ENCODE assay signal across 15 cellular contexts in the genomic region with DNA sequence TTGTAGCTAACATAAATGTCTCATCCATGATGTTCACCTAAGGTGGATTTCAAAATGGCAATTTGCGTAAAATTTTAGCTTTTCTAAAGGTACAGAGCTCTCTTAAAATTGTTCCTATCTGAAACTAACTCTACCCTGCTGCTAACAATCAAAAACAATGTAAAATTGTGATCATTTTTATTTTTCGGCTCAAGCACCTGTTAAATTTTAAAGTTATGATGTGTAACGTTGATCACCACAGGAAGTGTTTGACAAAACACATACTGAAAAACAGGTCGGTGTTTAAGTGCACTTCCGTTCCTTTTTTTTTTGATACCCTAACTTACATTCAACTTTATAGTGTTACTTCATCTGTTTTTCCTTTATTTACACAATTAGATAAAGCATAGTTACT. TPM values are rescaled to one million over a fixed set of nuclear protein-coding genes. Genes with fewer than 3 reads are reported as not detected.
DNase-seq lines count a peak whose midpoint lies in the region; ATAC-seq and TF ChIP-seq lines count a peak whose summit lies in the region.
"Had no signal": no experiment of that assay in that cellular context is flagged by ENCODE, and none has a peak within 500 bp of the region (broad histone marks: within the 10 kb centered on the region; RNA-seq: fewer than 3 reads in every experiment).

No MANE protein-coding gene starts in this region.

- ATAC-seq in CD4-positive, CD25-positive, alpha-beta regulatory T cell (ENCODE audit: low read depth in 2 of 2), result peak; percentile 65 to 71
- ATAC-seq in GM18861 (IDR thresholded peaks at IDR 0.05; ENCODE audit: unreplicated experiment) (peak; percentile 39), RWPE2 (ENCODE audit: low read depth) (no peak), HG03378 (IDR thresholded peaks at IDR 0.05; ENCODE audit: unreplicated experiment) (no peak), gastroesophageal sphincter (no peak)

- H3K4me1 ChIP-seq in CD4-positive, CD25-positive, alpha-beta regulatory T cell (ENCODE audit: control insufficient read depth, insufficient read depth, low read length, poor library complexity, severe bottlenecking), result peaks cover 82% of the 10 kb centered on the region
- H3K4me1 ChIP-seq in RWPE2 (ENCODE audit: insufficient read depth, poor library complexity, severe bottlenecking) (peaks cover 32% of the 10 kb centered on the region), gastroesophageal sphincter (peaks cover 0 to 3% (median under 1%) of the 10 kb centered on the region in 3 donors)
- H3K4me1 ChIP-seq in effector memory CD4-positive, alpha-beta T cell (ENCODE audit: control insufficient read depth, insufficient read depth, low read length, poor library complexity, severe bottlenecking), result peaks cover 49% of the 10 kb centered on the region

- H3K4me3 ChIP-seq in CD4-positive, CD25-positive, alpha-beta regulatory T cell (ENCODE audit: low read depth, low read length), result peak overlapping the region; percentile 79
- H3K4me3 ChIP-seq in RWPE2 (ENCODE audit: severe bottlenecking) (no peak overlapping the region), gastroesophageal sphincter (no peak overlapping the region)
- H3K4me3 ChIP-seq in effector memory CD4-positive, alpha-beta T cell (ENCODE audit: insufficient read depth, low read depth, low read length, poor library complexity, severe bottlenecking), result peak overlapping the region; percentile 28
- H3K4me3 ChIP-seq: suprapubic skin had no signal

- no peaks in the 10 kb centered on the region for H3K36me3 Mint-ChIP-seq in CD4-positive, CD25-positive, alpha-beta regulatory T cell
- H3K36me3 Mint-ChIP-seq in type B pancreatic cell, result no peaks in the 10 kb centered on the region

- no peak for TF ChIP-seq POLR2A in gastroesophageal sphincter (IDR thresholded peaks at IDR 0.05)

- no peaks in the 10 kb centered on the region for H3K9me3 Mint-ChIP-seq in CD4-positive, CD25-positive, alpha-beta regulatory T cell
- no peaks in the 10 kb centered on the region for H3K9me3 Mint-ChIP-seq in type B pancreatic cell

- H3K27me3 ChIP-seq in CD4-positive, CD25-positive, alpha-beta regulatory T cell (ENCODE audit: control insufficient read depth, insufficient read depth, low read length), result no peaks in the 10 kb centered on the region
- H3K27me3 ChIP-seq in RWPE2 (ENCODE audit: insufficient read depth, poor library complexity, severe bottlenecking), result no peaks in the 10 kb centered on the region
- no peaks in the 10 kb centered on the region for H3K27me3 ChIP-seq in effector memory CD4-positive, alpha-beta T cell (replicated peaks; ENCODE audit: control insufficient read depth, insufficient read depth, low read length, poor library complexity, severe bottlenecking)
- H3K27me3 ChIP-seq in gastroesophageal sphincter, result no peaks in the 10 kb centered on the region

- peak in 2 of 3 donors; percentile 80 to 85 for DNase-seq in CD4-positive, CD25-positive, alpha-beta regulatory T cell
- DNase-seq in RWPE2 (ENCODE audit: low spot score), result no peak
- no peak for DNase-seq in effector memory CD4-positive, alpha-beta T cell
- DNase-seq in type B pancreatic cell (ENCODE audit: extremely low spot score, unreplicated experiment), result no peak
- DNase-seq in RKO (ENCODE audit: low spot score), result no peak
- DNase-seq: activated CD8-positive, alpha-beta memory T cell treated with anti-CD3 and anti-CD28 coated beads, Interleukin-2, amount 50 U/mL, for 4 hours; AML-193; dermis blood vessel endothelial cell; DMS79 treated with DMSO at 0.1 percent for 48 hours; MM.1S; stimulated activated CD4-positive, alpha-beta T cell treated with anti-CD3 and anti-CD28 coated beads, Interleukin-12 subunit alpha, Interleukin-12 subunit beta, amount 100 ng/mL, for 4 hours had no signal

- 76 to 77% methylated on average over 5 of the region's 5 CpGs for WGBS in gastroesophageal sphincter (ENCODE audit: low coverage in 1 of 2), 2 donors

- H3K9me3 ChIP-seq in CD4-positive, CD25-positive, alpha-beta regulatory T cell (ENCODE audit: control insufficient read depth in 2 of 2, low read length in 2 of 2), result no peaks in the 10 kb centered on the region
- no peaks in the 10 kb centered on the region for H3K9me3 ChIP-seq in RWPE2 (ENCODE audit: severe bottlenecking)
- no peaks in the 10 kb centered on the region for H3K9me3 ChIP-seq in effector memory CD4-positive, alpha-beta T cell (ENCODE audit: control insufficient read depth, low read length)
- H3K9me3 ChIP-seq in gastroesophageal sphincter, result no peaks in the 10 kb centered on the region
- H3K9me3 ChIP-seq: suprapubic skin had no signal

- H3K27ac ChIP-seq in CD4-positive, CD25-positive, alpha-beta regulatory T cell (ENCODE audit: insufficient read depth, low read length, poor library complexity, severe bottlenecking), result peak overlapping the region; percentile 93
- H3K27ac ChIP-seq in RWPE2 (ENCODE audit: poor library complexity, severe bottlenecking) (peak overlapping the region; percentile 95), gastroesophageal sphincter (no peak overlapping the region)
- H3K27ac ChIP-seq in effector memory CD4-positive, alpha-beta T cell (ENCODE audit: insufficient read depth, low read length, poor library complexity, severe bottlenecking), result peak overlapping the region; percentile 83
- H3K27ac ChIP-seq: suprapubic skin had no signal

- TF ChIP-seq CTCF in RWPE2 (IDR thresholded peaks at IDR 0.05; ENCODE audit: poor library complexity, severe bottlenecking), result no peak
- no peak for TF ChIP-seq CTCF in type B pancreatic cell (conservative IDR thresholded peaks at IDR 0.05)
- TF ChIP-seq CTCF in gastroesophageal sphincter (IDR thresholded peaks at IDR 0.05), result no peak

- no peaks in the 10 kb centered on the region for H3K27me3 Mint-ChIP-seq in CD4-positive, CD25-positive, alpha-beta regulatory T cell
- H3K27me3 Mint-ChIP-seq in type B pancreatic cell, result peaks cover 8% of the 10 kb centered on the region

- no peaks in the 10 kb centered on the region for H3K36me3 ChIP-seq in CD4-positive, CD25-positive, alpha-beta regulatory T cell (ENCODE audit: control insufficient read depth, insufficient read depth, low read length)
- H3K36me3 ChIP-seq in RWPE2 (ENCODE audit: low read depth), result no peaks in the 10 kb centered on the region
- no peaks in the 10 kb centered on the region for H3K36me3 ChIP-seq in effector memory CD4-positive, alpha-beta T cell (ENCODE audit: control insufficient read depth, insufficient read depth, low read length)
- no peaks in the 10 kb centered on the region for H3K36me3 ChIP-seq in gastroesophageal sphincter
- H3K36me3 ChIP-seq: suprapubic skin had no signal

- peak overlapping the region; percentile 83 to 90 (median 87) for H3K4me3 Mint-ChIP-seq in CD4-positive, CD25-positive, alpha-beta regulatory T cell
- H3K4me3 Mint-ChIP-seq in type B pancreatic cell, result no peak overlapping the region

- no peak for TF ChIP-seq EP300 in gastroesophageal sphincter (IDR thresholded peaks at IDR 0.05)

- peaks cover 26 to 96% (median 67%) of the 10 kb centered on the region in 4 donors for H3K4me1 Mint-ChIP-seq in CD4-positive, CD25-positive, alpha-beta regulatory T cell
- peaks cover 19% of the 10 kb centered on the region for H3K4me1 Mint-ChIP-seq in type B pancreatic cell (ENCODE audit: unreplicated experiment)

- peak overlapping the region; percentile 92 to 100 (median 98) for H3K27ac Mint-ChIP-seq in CD4-positive, CD25-positive, alpha-beta regulatory T cell
- H3K27ac Mint-ChIP-seq in type B pancreatic cell, result no peak overlapping the region

RNA-seq across cellular contexts. Expression of gene NCK2, which starts 6.1 kb away (rescaled TPM):
- total RNA-seq in CD4-positive, CD25-positive, alpha-beta regulatory T cell, result 167 TPM
- polyA plus RNA-seq in CD4-positive, CD25-positive, alpha-beta regulatory T cell, result 10 to 100 TPM; 44.8 to 62.3 (median 58.6) TPM
- total RNA-seq in type B pancreatic cell (ENCODE audit: low replicate concordance) (86.4 and 103 TPM in 2 replicates), gastroesophageal sphincter (100 to 1,000 TPM in 1 of 4 donors, 10 to 100 TPM in 3; 63.0 to 131 (median 89.5) TPM)

Comparison
In these comparisons a context has a peak if more than half of its experiments do, and no peak if none do; other contexts are left out.
1. ATAC-seq: peak in CD4-positive, CD25-positive, alpha-beta regulatory T cell (2 of 2) and GM18861 (single experiment); none in RWPE2 (single experiment), HG03378 (single experiment) and gastroesophageal sphincter (single experiment).
2. DNase-seq: peak in CD4-positive, CD25-positive, alpha-beta regulatory T cell (2 of 3); none in RWPE2 (single experiment), effector memory CD4-positive, alpha-beta T cell (0 of 3), type B pancreatic cell (single experiment) and RKO (single experiment).
3. H3K27ac ChIP-seq: peak in CD4-positive, CD25-positive, alpha-beta regulatory T cell (single experiment), RWPE2 (single experiment) and effector memory CD4-positive, alpha-beta T cell (single experiment); none in gastroesophageal sphincter (0 of 4).
4. H3K4me3 ChIP-seq: peak in CD4-positive, CD25-positive, alpha-beta regulatory T cell (single experiment) and effector memory CD4-positive, alpha-beta T cell (single experiment); none in RWPE2 (single experiment) and gastroesophageal sphincter (0 of 2).